22 cellular contexts compared by ENCODE assay signal in the genomic region with DNA sequence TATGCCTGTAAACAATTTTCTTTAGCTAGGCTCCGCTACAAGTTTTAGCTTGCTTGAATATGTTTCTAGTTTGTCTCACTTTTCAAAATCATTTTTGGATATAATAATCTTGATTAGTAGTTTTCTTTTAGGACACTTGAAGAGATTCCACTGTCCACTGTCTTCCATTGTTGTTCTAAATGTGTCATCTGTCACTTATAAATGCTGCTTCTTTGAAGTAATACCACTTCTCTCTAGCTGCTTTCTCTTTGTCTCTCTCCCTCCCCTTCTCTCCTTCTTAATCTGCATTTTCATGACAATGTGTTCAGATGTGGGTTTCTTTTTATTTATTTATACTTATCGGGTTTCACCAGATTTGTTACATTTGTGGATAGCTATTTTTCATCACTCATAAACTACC.
"Had no signal": no experiment of that assay in that cellular context is flagged by ENCODE, and none has a peak within 500 bp of the region (broad histone marks: within the 10 kb centered on the region; RNA-seq: fewer than 3 reads in every experiment).

No MANE protein-coding gene starts in this region.

- H3K4me3 ChIP-seq: gastroesophageal sphincter, mucosa of descending colon, psoas muscle, spleen, tibial artery, upper lobe of left lung, vagina had no signal

- H3K4me3 Mint-ChIP-seq: naive thymus-derived CD8-positive, alpha-beta T cell; stimulated activated memory B cell treated with anti-CD40 and anti-IgM and Interleukin-4, amounts not matched to agents 10 μg/mL and 1 μg/mL and 100 μg/mL, for 72 hours; stimulated activated naive CD8-positive, alpha-beta T cell treated with anti-CD3 and anti-CD28 coated beads, Interleukin-15, Interleukin-2, amounts not matched to agents 100 ng/mL and 50 ng/mL, for 24 hours had no signal

- DNase-seq: effector memory CD4-positive, alpha-beta T cell; foreskin fibroblast; glutamatergic neuron; islet precursor cell; mammary epithelial cell; mucosa of descending colon; naive thymus-derived CD8-positive, alpha-beta T cell; psoas muscle; retina; spleen; stimulated activated CD4-positive, alpha-beta T cell treated with anti-CD3 and anti-CD28 coated beads, Interleukin-15, amount 100 ng/mL, for 24 hours; stimulated activated CD4-positive, alpha-beta T cell treated with anti-CD3 and anti-CD28 coated beads, Interleukin-1b, Interleukin-23, amount 100 ng/mL, for 48 hours; stimulated activated CD4-positive, alpha-beta T cell treated with anti-CD3 and anti-CD28 coated beads, Interleukin-4, amount 100 ng/mL, for 24 hours; tibial artery; upper lobe of left lung had no signal

- ATAC-seq: esophagus mucosa; gastroesophageal sphincter; left lobe of liver; mucosa of descending colon; naive thymus-derived CD8-positive, alpha-beta T cell; psoas muscle; sciatic nerve; stimulated activated memory B cell treated with anti-CD40 and anti-IgM and Interleukin-4, amounts not matched to agents 10 μg/mL and 1 μg/mL and 100 μg/mL, for 72 hours had no signal

- H3K27me3 Mint-ChIP-seq: stimulated activated memory B cell treated with anti-CD40 and anti-IgM and Interleukin-4, amounts not matched to agents 10 μg/mL and 1 μg/mL and 100 μg/mL, for 72 hours; stimulated activated naive CD8-positive, alpha-beta T cell treated with anti-CD3 and anti-CD28 coated beads, Interleukin-15, Interleukin-2, amounts not matched to agents 100 ng/mL and 50 ng/mL, for 24 hours had no signal

- H3K27ac Mint-ChIP-seq: naive thymus-derived CD8-positive, alpha-beta T cell; stimulated activated memory B cell treated with anti-CD40 and anti-IgM and Interleukin-4, amounts not matched to agents 10 μg/mL and 1 μg/mL and 100 μg/mL, for 72 hours; stimulated activated naive CD8-positive, alpha-beta T cell treated with anti-CD3 and anti-CD28 coated beads, Interleukin-15, Interleukin-2, amounts not matched to agents 100 ng/mL and 50 ng/mL, for 24 hours had no signal

- H3K4me1 Mint-ChIP-seq: naive thymus-derived CD8-positive, alpha-beta T cell; stimulated activated memory B cell treated with anti-CD40 and anti-IgM and Interleukin-4, amounts not matched to agents 10 μg/mL and 1 μg/mL and 100 μg/mL, for 72 hours had no signal
